ENCODE assay signal across 19 cellular contexts in the genomic region with DNA sequence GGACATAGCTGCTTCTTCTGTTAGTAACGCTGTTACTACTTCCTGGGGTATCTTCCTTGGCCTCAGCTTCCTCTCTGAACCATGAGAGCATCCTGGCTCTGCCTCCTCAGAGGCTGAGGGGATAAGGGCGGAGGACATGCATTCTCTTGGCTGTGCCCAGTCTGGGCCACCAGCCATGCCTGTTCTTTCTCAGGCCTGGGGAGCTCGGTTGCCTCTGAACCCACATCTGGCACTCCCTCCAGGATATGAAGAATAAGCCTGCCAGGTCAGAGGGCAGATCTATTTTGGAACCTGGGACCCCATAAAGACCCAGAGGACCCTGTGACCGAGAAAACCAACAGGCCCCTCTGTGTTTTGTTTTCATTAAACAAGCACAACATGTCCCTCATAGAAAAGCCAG. TPM values are rescaled to one million over a fixed set of nuclear protein-coding genes. Genes with fewer than 3 reads are reported as not detected.
DNase-seq lines count a peak whose midpoint lies in the region; ATAC-seq and TF ChIP-seq lines count a peak whose summit lies in the region.
"Had no signal": no experiment of that assay in that cellular context is flagged by ENCODE, and none has a peak within 500 bp of the region (broad histone marks: within the 10 kb centered on the region; RNA-seq: fewer than 3 reads in every experiment).

No MANE protein-coding gene starts in this region.

- TF ChIP-seq POLR2A in heart left ventricle (IDR thresholded peaks at IDR 0.05), result no peak

- H3K4me1 ChIP-seq in right cardiac atrium (ENCODE audit: control insufficient read depth, insufficient read depth, low read length) (no peaks in the 10 kb centered on the region), heart left ventricle (peaks cover 0 to 5% (median 0%) of the 10 kb centered on the region in 12 donors), tibial artery (peaks cover 0 to 67% (median 19%) of the 10 kb centered on the region in 4 donors), smooth muscle cell (ENCODE audit: low read depth) (no peaks in the 10 kb centered on the region)

- H3K27me3 ChIP-seq in right cardiac atrium (ENCODE audit: control insufficient read depth, insufficient read depth) (no peaks in the 10 kb centered on the region), heart left ventricle (peaks cover 0 to 13% (median 0%) of the 10 kb centered on the region in 9 donors), tibial artery (no peaks in the 10 kb centered on the region), smooth muscle cell (ENCODE audit: low read depth) (no peaks in the 10 kb centered on the region)
- H3K27me3 ChIP-seq: BLaER1 had no signal

- no peaks in the 10 kb centered on the region for H3K79me2 ChIP-seq in smooth muscle cell (ENCODE audit: low read depth)

- no peak for TF ChIP-seq CTCF in heart left ventricle (IDR thresholded peaks at IDR 0.05)
- no peak for TF ChIP-seq CTCF in tibial artery (IDR thresholded peaks at IDR 0.05)
- TF ChIP-seq CTCF in smooth muscle cell (IDR thresholded peaks at IDR 0.05; ENCODE audit: borderline replicate concordance, insufficient read depth, poor library complexity, severe bottlenecking), result no peak

- no peak overlapping the region for H3K4me2 ChIP-seq in smooth muscle cell
- H3K4me2 ChIP-seq: BLaER1 had no signal

- ATAC-seq in right cardiac atrium (peak in 1 of 2 donors; percentile 76), heart left ventricle (no peak)

- no peaks in the 10 kb centered on the region for H3F3A ChIP-seq in smooth muscle cell (ENCODE audit: low read depth)

- no peak overlapping the region for H2AFZ ChIP-seq in smooth muscle cell (ENCODE audit: low read depth)

- no peaks in the 10 kb centered on the region for H3K36me3 ChIP-seq in heart left ventricle
- no peaks in the 10 kb centered on the region for H3K36me3 ChIP-seq in tibial artery
- H3K36me3 ChIP-seq in smooth muscle cell (ENCODE audit: low read depth), result no peaks in the 10 kb centered on the region
- H3K36me3 ChIP-seq: BLaER1 had no signal

- intact Hi-C loops in right cardiac atrium (cut with DNase I) (no loop called here), heart left ventricle (cut with DNase I) (no loop called here), posterior vena cava (cut with DNase I) (no loop called here), tibial artery (cut with DNase I; ENCODE audit: low total_unique reads) (no loop called here)

- no peak overlapping the region for H3K4me3 ChIP-seq in right cardiac atrium (ENCODE audit: low read length)
- H3K4me3 ChIP-seq in heart left ventricle, result no peak overlapping the region
- no peak overlapping the region for H3K4me3 ChIP-seq in tibial artery
- H3K4me3 ChIP-seq in smooth muscle cell, result no peak overlapping the region
- H3K4me3 ChIP-seq: BLaER1 had no signal

- H3K9ac ChIP-seq in smooth muscle cell (ENCODE audit: low read depth), result no peak overlapping the region
- H3K9ac ChIP-seq: BLaER1 had no signal

- WGBS in right cardiac atrium, result 53% methylated on average over 4 of the region's 4 CpGs
- WGBS in heart left ventricle, 4 donors, result 51 to 59% (median 54%) methylated on average over 3 to 4 of the region's 4 CpGs
- WGBS in smooth muscle cell (ENCODE audit: low lambda C conversion rate), result 95% methylated on average over 4 of the region's 4 CpGs

- no peaks in the 10 kb centered on the region for H3K9me3 ChIP-seq in right cardiac atrium (ENCODE audit: control insufficient read depth, low read length)
- no peaks in the 10 kb centered on the region for H3K9me3 ChIP-seq in heart left ventricle
- H3K9me3 ChIP-seq in tibial artery, result no peaks in the 10 kb centered on the region
- no peaks in the 10 kb centered on the region for H3K9me3 ChIP-seq in smooth muscle cell (replicated peaks; ENCODE audit: low read depth)
- H3K9me3 ChIP-seq: BLaER1 had no signal

- peak overlapping the region; percentile 34 for H3K27ac ChIP-seq in right cardiac atrium (ENCODE audit: low read length)
- no peak overlapping the region for H3K27ac ChIP-seq in heart left ventricle
- H3K27ac ChIP-seq in tibial artery, result peak overlapping the region; percentile 62 to 67
- H3K27ac ChIP-seq in smooth muscle cell (ENCODE audit: low read depth), result no peak overlapping the region
- H3K27ac ChIP-seq: BLaER1 had no signal

- no peaks in the 10 kb centered on the region for H4K20me1 ChIP-seq in smooth muscle cell (ENCODE audit: low read depth)
- H4K20me1 ChIP-seq: BLaER1 had no signal

- peak in 1 of 3 donors; percentile 76 for DNase-seq in right cardiac atrium
- DNase-seq in heart left ventricle, result no peak
- peak; percentile 43 for DNase-seq in mesenteric fat pad (ENCODE audit: low spot score)
- peak; percentile 43 for DNase-seq in posterior vena cava (ENCODE audit: low spot score)
- DNase-seq in tibial artery, result peak; percentile 72 to 89
- no peak for DNase-seq in smooth muscle cell (lab: John Stamatoyannopoulos, UW; ENCODE audit: unreplicated experiment)
- DNase-seq in DMS53 treated with DMSO at 0.1 percent for 48 hours (lab: John Stamatoyannopoulos, UW; ENCODE audit: unreplicated experiment), result no peak
- no peak for DNase-seq in OCI-M2 (lab: John Stamatoyannopoulos, UW; ENCODE audit: unreplicated experiment)
- DNase-seq: 8988T; CD4-positive, alpha-beta memory T cell; DMS153; DMS79 treated with DMSO at 0.1 percent for 48 hours; GF-D8; GOT3; H9; IMR-90 had no signal

RNA-seq across cellular contexts. Expression of a gene that starts 6.6 kb away (rescaled TPM):
- under 1 TPM in 2 of 4 donors, not detected in 2; 0.06 to 0.12 TPM for total RNA-seq in right cardiac atrium
- polyA plus RNA-seq in right cardiac atrium, result 0.14 TPM
- total RNA-seq in heart left ventricle, result under 1 TPM in 4 of 9 donors, not detected in 5; 0.12 to 0.32 (median 0.21) TPM
- polyA plus RNA-seq in heart left ventricle, result under 1 TPM; 0.08 to 0.11 TPM
- total RNA-seq in mesenteric fat pad, result 0.42 TPM
- 1 to 10 TPM in 1 of 2 donors, under 1 TPM in 1; 0.24 to 1.1 TPM for total RNA-seq in posterior vena cava
- total RNA-seq in smooth muscle cell, result not detected in 2 replicates
- 0.04 and 0.39 TPM in 2 replicates for polyA plus RNA-seq in smooth muscle cell
- total RNA-seq: A673; CD4-positive, alpha-beta memory T cell; IMR-90 had no signal
- polyA plus RNA-seq: AG04450; CD4-positive, alpha-beta memory T cell; IMR-90 had no signal

Comparison
In these comparisons a context has a peak if more than half of its experiments do, and no peak if none do; other contexts are left out.
1. H3K27ac ChIP-seq: peak in right cardiac atrium (single experiment) and tibial artery (2 of 2); none in heart left ventricle (0 of 12) and smooth muscle cell (single experiment).
2. DNase-seq: peak in mesenteric fat pad (single experiment), posterior vena cava (single experiment) and tibial artery (2 of 2); none in heart left ventricle (0 of 5), smooth muscle cell (single experiment), DMS53 treated with DMSO at 0.1 percent for 48 hours (single experiment) and OCI-M2 (single experiment).